In genomic region chr1:238606896-238607295, GRCh38 we compare ENCODE assay signal across 2 cellular contexts.
TF ChIP-seq lines count a peak whose summit lies in the region.

No MANE protein-coding gene starts in this region.

TF ChIP-seq in H1, 55 proteins besides CTCF, POLR2A, EP300 and RAD21:
- TF ChIP-seq CHD1 (IDR thresholded peaks at IDR 0.05; ENCODE audit: low read depth, low read length) (no peak), BCL11A (IDR thresholded peaks at IDR 0.05; ENCODE audit: low read depth in 2 of 2, low read length in 2 of 2) (no peak), TCF12 (IDR thresholded peaks at IDR 0.05; ENCODE audit: low read depth, low read length) (no peak), JUN (IDR thresholded peaks at IDR 0.05; ENCODE audit: low read depth, low read length) (no peak)

TF ChIP-seq in HEK293T, 16 proteins besides CTCF, POLR2A, EP300 and RAD21:
- no peak for TF ChIP-seq CTBP1 (IDR thresholded peaks at IDR 0.05; ENCODE audit: borderline replicate concordance)
- TF ChIP-seq L3MBTL2 (conservative IDR thresholded peaks at IDR 0.05): no peak
- no peak for TF ChIP-seq PKNOX1 (IDR thresholded peaks at IDR 0.05)
- no peak for TF ChIP-seq FOXA1 (IDR thresholded peaks at IDR 0.05)
- TF ChIP-seq ELF4 (IDR thresholded peaks at IDR 0.05): no peak
- TF ChIP-seq ZNF384 (IDR thresholded peaks at IDR 0.05): no peak
- no peak for TF ChIP-seq TARDBP (IDR thresholded peaks at IDR 0.05)
- TF ChIP-seq FOXK2 (IDR thresholded peaks at IDR 0.05): no peak
- no peak for TF ChIP-seq LEF1 (IDR thresholded peaks at IDR 0.05; ENCODE audit: borderline replicate concordance)
